Comparison of ENCODE assay signal across 19 cellular contexts in genomic region chr5:129656952-129657351, GRCh38.
"Had no signal": no experiment of that assay in that cellular context is flagged by ENCODE, and none has a peak within 500 bp of the region (broad histone marks: within the 10 kb centered on the region; RNA-seq: fewer than 3 reads in every experiment).

No MANE protein-coding gene starts in this region.

- H3K4me1 ChIP-seq: heart left ventricle, left ventricle myocardium inferior, lower lobe of right lung, right atrium auricular region had no signal

- ATAC-seq: heart left ventricle, lower lobe of right lung had no signal

- H3K4me3 Mint-ChIP-seq: dendritic cell treated with granulocyte-macrophage colony-stimulating factor and Interleukin-4, amounts not matched to agents 40 ng/mL and 50 ng/mL, for 4 days; memory B cell; nephron had no signal

- H3K36me3 Mint-ChIP-seq: memory B cell had no signal

- H3K4me3 ChIP-seq: heart left ventricle, left ventricle myocardium inferior, lower lobe of right lung, right atrium auricular region, sigmoid colon, skin epidermis, stomach, thoracic aorta, transverse colon had no signal

- H3K36me3 ChIP-seq: heart left ventricle, left ventricle myocardium inferior, lower lobe of right lung, right atrium auricular region, sigmoid colon, stomach, thoracic aorta, transverse colon had no signal

- H3K9me3 ChIP-seq: heart left ventricle, left ventricle myocardium inferior, lower lobe of right lung, right atrium auricular region, sigmoid colon, stomach, thoracic aorta, transverse colon had no signal

- H3K27me3 ChIP-seq: heart left ventricle, right atrium auricular region, sigmoid colon, stomach, transverse colon had no signal

- H3K4me1 Mint-ChIP-seq: memory B cell had no signal

- H3K27ac ChIP-seq: heart left ventricle, left ventricle myocardium inferior, lower lobe of right lung, right atrium auricular region, sigmoid colon, skin epidermis, stomach, thoracic aorta, transverse colon had no signal

- H3K9me3 Mint-ChIP-seq: dendritic cell treated with granulocyte-macrophage colony-stimulating factor and Interleukin-4, amounts not matched to agents 40 ng/mL and 50 ng/mL, for 4 days; memory B cell; nephron had no signal

- DNase-seq: cerebellar nuclear complex; heart left ventricle; hippocampal formation; left ventricle myocardium inferior; lower lobe of right lung; midbrain; posterior cingulate gyrus; sigmoid colon; stimulated activated CD4-positive, alpha-beta T cell treated with anti-CD3 and anti-CD28 coated beads, Interleukin-2, amount 100 ng/mL, for 24 hours; stimulated activated naive CD4-positive, alpha-beta T cell; stomach; substantia nigra; transverse colon had no signal

- H3K27me3 Mint-ChIP-seq: dendritic cell treated with granulocyte-macrophage colony-stimulating factor and Interleukin-4, amounts not matched to agents 40 ng/mL and 50 ng/mL, for 4 days; memory B cell had no signal

- H3K27ac Mint-ChIP-seq: dendritic cell treated with granulocyte-macrophage colony-stimulating factor and Interleukin-4, amounts not matched to agents 40 ng/mL and 50 ng/mL, for 4 days; memory B cell had no signal
